Comparison of ENCODE assay signal across 10 cellular contexts in the genomic region with DNA sequence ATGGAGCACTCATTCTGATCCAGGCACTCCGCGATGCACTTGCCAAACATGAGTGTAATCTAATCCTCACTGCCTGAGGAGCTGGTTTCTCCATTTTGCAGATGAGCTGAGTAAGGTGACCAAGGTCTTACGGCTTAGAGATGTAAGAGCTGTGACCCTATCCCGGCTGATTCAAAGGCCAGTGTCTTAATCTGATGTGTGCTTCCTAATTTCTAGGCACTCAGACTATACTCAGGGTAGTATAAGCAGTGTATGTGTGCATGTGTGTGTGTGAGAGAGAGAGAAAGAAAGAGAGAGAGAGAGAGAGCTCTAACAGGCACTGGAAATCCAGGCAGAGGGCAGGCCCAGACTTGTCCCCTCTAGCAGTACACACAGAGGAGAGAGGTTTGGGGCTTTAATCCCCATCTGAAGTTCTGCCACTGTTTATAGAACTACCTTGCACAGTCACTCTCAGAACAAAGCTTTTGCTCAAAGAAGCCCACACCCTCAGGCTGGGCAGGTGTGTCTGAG.
DNase-seq lines count a peak whose midpoint lies in the region; ATAC-seq, FAIRE-seq and TF ChIP-seq lines count a peak whose summit lies in the region.
"Had no signal": no experiment of that assay in that cellular context is flagged by ENCODE, and none has a peak within 500 bp of the region (broad histone marks: within the 10 kb centered on the region; RNA-seq: fewer than 3 reads in every experiment).

No MANE protein-coding gene starts in this region.

- in situ Hi-C loops in GM23248 (cut with MboI) = no loop called here

- no peak for DNase-seq in stimulated activated naive CD8-positive, alpha-beta T cell treated with anti-CD3 and anti-CD28 coated beads, Interleukin-15, Interleukin-2, amounts not matched to agents 100 U/mL and 50 U/mL, for 24 hours
- DNase-seq in NCI-H1436 treated with DMSO at 0.1 percent for 48 hours (lab: John Stamatoyannopoulos, UW) (peak; percentile 86), astrocyte (ENCODE audit: low read depth) (no peak), H54 (ENCODE audit: insufficient read length, low spot score) (no peak), GM23248 (no peak)
- DNase-seq: activated B cell treated with CpG ODN at 0.5 μM for 24 hours had no signal

- no peak for ATAC-seq in stimulated activated naive CD8-positive, alpha-beta T cell treated with anti-CD3 and anti-CD28 coated beads, Interleukin-15, Interleukin-2, amounts not matched to agents 100 U/mL and 50 U/mL, for 24 hours
- no peak for ATAC-seq in GM21367 (IDR thresholded peaks at IDR 0.05; ENCODE audit: unreplicated experiment)
- ATAC-seq in GM18505 (IDR thresholded peaks at IDR 0.05; ENCODE audit: unreplicated experiment) = no peak

- H3K4me2 ChIP-seq in astrocyte (ENCODE audit: low read length) (no peak overlapping the region), GM23248 (ENCODE audit: unreplicated experiment) (no peak overlapping the region)

- H3K9me3 Mint-ChIP-seq in stimulated activated naive CD8-positive, alpha-beta T cell treated with anti-CD3 and anti-CD28 coated beads, Interleukin-15, Interleukin-2, amounts not matched to agents 100 ng/mL and 50 ng/mL, for 24 hours = no peaks in the 10 kb centered on the region
- H3K9me3 Mint-ChIP-seq in astrocyte (ENCODE audit: unreplicated experiment) = no peaks in the 10 kb centered on the region
- H3K9me3 Mint-ChIP-seq: activated B cell treated with CpG ODN at 0.5 μM for 24 hours had no signal

- H3K27ac ChIP-seq in astrocyte (ENCODE audit: low read depth, low read length) (no peak overlapping the region), GM23248 (no peak overlapping the region)
- H3K27ac ChIP-seq: vagina had no signal

- no peak for TF ChIP-seq CTCF in astrocyte (IDR thresholded peaks at IDR 0.05; ENCODE audit: insufficient read depth, low read depth, low read length)

- FAIRE-seq in astrocyte (lab: Jason Lieb, UNC) (no peak), H54 (lab: Jason Lieb, UNC) (no peak)

- peak overlapping the region; percentile 15 for H3K27ac Mint-ChIP-seq in stimulated activated naive CD8-positive, alpha-beta T cell treated with anti-CD3 and anti-CD28 coated beads, Interleukin-15, Interleukin-2, amounts not matched to agents 100 ng/mL and 50 ng/mL, for 24 hours
- H3K27ac Mint-ChIP-seq in astrocyte (ENCODE audit: unreplicated experiment) = peak overlapping the region; percentile 78
- H3K27ac Mint-ChIP-seq: activated B cell treated with CpG ODN at 0.5 μM for 24 hours had no signal

- H3K9me3 ChIP-seq in astrocyte (ENCODE audit: insufficient read depth, low read depth, low read length) (no peaks in the 10 kb centered on the region), GM23248 (ENCODE audit: low read depth) (no peaks in the 10 kb centered on the region)
- H3K9me3 ChIP-seq: vagina had no signal

- H3K9ac ChIP-seq in astrocyte (ENCODE audit: low read length) (no peak overlapping the region), GM23248 (no peak overlapping the region)

- no peaks in the 10 kb centered on the region for H3F3A ChIP-seq in GM23248 (ENCODE audit: insufficient read depth)

- H3K9me2 ChIP-seq in GM23248 (ENCODE audit: insufficient read depth) = no peaks in the 10 kb centered on the region

- WGBS in GM23248 (ENCODE audit: low coverage in 1 of 2, low lambda C conversion rate in 2 of 2, missing lambda C conversion rate in 2 of 2), 2 experiments = 86 to 93% methylated on average over 4 of the region's 4 CpGs

- peak overlapping the region; percentile 21 for H2AFZ ChIP-seq in astrocyte (ENCODE audit: low read depth, low read length)
- no peak overlapping the region; the same call in 1 of the 2 replicates for H2AFZ ChIP-seq in GM23248

- H3K36me3 Mint-ChIP-seq in stimulated activated naive CD8-positive, alpha-beta T cell treated with anti-CD3 and anti-CD28 coated beads, Interleukin-15, Interleukin-2, amounts not matched to agents 100 ng/mL and 50 ng/mL, for 24 hours (ENCODE audit: low read depth) = no peaks in the 10 kb centered on the region
- H3K36me3 Mint-ChIP-seq in astrocyte (ENCODE audit: low read depth, unreplicated experiment) = no peaks in the 10 kb centered on the region

- H3K27me3 ChIP-seq in astrocyte (ENCODE audit: insufficient read depth, low read length) = no peaks in the 10 kb centered on the region
- no peaks in the 10 kb centered on the region for H3K27me3 ChIP-seq in GM23248 (replicated peaks; ENCODE audit: insufficient read depth)
- H3K27me3 ChIP-seq: vagina had no signal

- H3K4me1 Mint-ChIP-seq in stimulated activated naive CD8-positive, alpha-beta T cell treated with anti-CD3 and anti-CD28 coated beads, Interleukin-15, Interleukin-2, amounts not matched to agents 100 ng/mL and 50 ng/mL, for 24 hours (ENCODE audit: low read depth) = peaks cover 11% of the 10 kb centered on the region
- peaks cover 11% of the 10 kb centered on the region for H3K4me1 Mint-ChIP-seq in astrocyte (ENCODE audit: low read depth, unreplicated experiment)

- H3K4me1 ChIP-seq in astrocyte (ENCODE audit: insufficient read depth, low read length) (no peaks in the 10 kb centered on the region), GM23248 (ENCODE audit: insufficient read depth) (no peaks in the 10 kb centered on the region)
- H3K4me1 ChIP-seq: vagina had no signal

- no peak overlapping the region for H3K4me3 Mint-ChIP-seq in stimulated activated naive CD8-positive, alpha-beta T cell treated with anti-CD3 and anti-CD28 coated beads, Interleukin-15, Interleukin-2, amounts not matched to agents 100 ng/mL and 50 ng/mL, for 24 hours
- no peak overlapping the region for H3K4me3 Mint-ChIP-seq in astrocyte (ENCODE audit: unreplicated experiment)
- H3K4me3 Mint-ChIP-seq: activated B cell treated with CpG ODN at 0.5 μM for 24 hours had no signal

- H3K36me3 ChIP-seq in astrocyte (ENCODE audit: insufficient read depth, low read length) (no peaks in the 10 kb centered on the region), GM23248 (ENCODE audit: low read depth) (no peaks in the 10 kb centered on the region)
- H3K36me3 ChIP-seq: vagina had no signal

- TF ChIP-seq POLR2A in H54 (IDR thresholded peaks at IDR 0.05; ENCODE audit: low read depth, low read length) (no peak), GM18505 (IDR thresholded peaks at IDR 0.05; ENCODE audit: borderline replicate concordance, extremely low read depth, insufficient read depth, insufficient read length) (no peak)

- H3K4me3 ChIP-seq in astrocyte (ENCODE audit: insufficient read depth, low read depth, low read length) = no peak overlapping the region
- H3K4me3 ChIP-seq in GM23248 = no peak overlapping the region
- H3K4me3 ChIP-seq: vagina had no signal

- peaks cover 4% of the 10 kb centered on the region for H3K27me3 Mint-ChIP-seq in stimulated activated naive CD8-positive, alpha-beta T cell treated with anti-CD3 and anti-CD28 coated beads, Interleukin-15, Interleukin-2, amounts not matched to agents 100 ng/mL and 50 ng/mL, for 24 hours
- no peaks in the 10 kb centered on the region for H3K27me3 Mint-ChIP-seq in astrocyte (ENCODE audit: low read depth, unreplicated experiment)
- H3K27me3 Mint-ChIP-seq: activated B cell treated with CpG ODN at 0.5 μM for 24 hours had no signal

- H3K79me2 ChIP-seq in astrocyte (ENCODE audit: insufficient read depth, low read length) (no peaks in the 10 kb centered on the region), GM23248 (ENCODE audit: insufficient read depth) (no peaks in the 10 kb centered on the region)

- H4K20me1 ChIP-seq in astrocyte (ENCODE audit: insufficient read depth, low read length) = no peaks in the 10 kb centered on the region
- no peaks in the 10 kb centered on the region for H4K20me1 ChIP-seq in GM23248 (ENCODE audit: insufficient read depth)
